In genomic region chr4:110122201-110122600, GRCh38 we compare ENCODE assay signal across 24 cellular contexts.
"Had no signal": no experiment of that assay in that cellular context is flagged by ENCODE, and none has a peak within 500 bp of the region (broad histone marks: within the 10 kb centered on the region; RNA-seq: fewer than 3 reads in every experiment).

No MANE protein-coding gene starts in this region.

- H3K4me3 Mint-ChIP-seq: naive thymus-derived CD4-positive, alpha-beta T cell; nephron progenitor cell; stimulated activated memory B cell treated with anti-CD40 and anti-IgM and Interleukin-4, amounts not matched to agents 10 μg/mL and 1 μg/mL and 100 μg/mL, for 72 hours; stimulated activated naive CD8-positive, alpha-beta T cell treated with anti-CD3 and anti-CD28 coated beads, Interleukin-15, Interleukin-2, amounts not matched to agents 100 ng/mL and 50 ng/mL, for 24 hours had no signal

- H3K27me3 ChIP-seq: colonic mucosa, gastrocnemius medialis, heart right ventricle, right lobe of liver, spleen, tibial artery, upper lobe of right lung, vagina had no signal

- H3K9me3 ChIP-seq: colonic mucosa, gastrocnemius medialis, heart right ventricle, psoas muscle, right lobe of liver, spleen, tibial artery, upper lobe of right lung, vagina had no signal

- H3K4me1 Mint-ChIP-seq: stimulated activated memory B cell treated with anti-CD40 and anti-IgM and Interleukin-4, amounts not matched to agents 10 μg/mL and 1 μg/mL and 100 μg/mL, for 72 hours had no signal

- H3K36me3 ChIP-seq: colonic mucosa, gastrocnemius medialis, heart right ventricle, right lobe of liver, spleen, tibial artery, upper lobe of right lung, vagina had no signal

- H3K9me3 Mint-ChIP-seq: nephron progenitor cell; stimulated activated naive CD8-positive, alpha-beta T cell treated with anti-CD3 and anti-CD28 coated beads, Interleukin-15, Interleukin-2, amounts not matched to agents 100 ng/mL and 50 ng/mL, for 24 hours had no signal

- H3K4me3 ChIP-seq: colonic mucosa, gastrocnemius medialis, heart right ventricle, psoas muscle, right lobe of liver, spleen, tibial artery, upper lobe of right lung, vagina had no signal

- H3K27me3 Mint-ChIP-seq: naive thymus-derived CD4-positive, alpha-beta T cell; stimulated activated naive CD8-positive, alpha-beta T cell treated with anti-CD3 and anti-CD28 coated beads, Interleukin-15, Interleukin-2, amounts not matched to agents 100 ng/mL and 50 ng/mL, for 24 hours had no signal

- H3K4me1 ChIP-seq: colonic mucosa, gastrocnemius medialis, psoas muscle, right lobe of liver, tibial artery, upper lobe of right lung, vagina had no signal

- H3K36me3 Mint-ChIP-seq: stimulated activated memory B cell treated with anti-CD40 and anti-IgM and Interleukin-4, amounts not matched to agents 10 μg/mL and 1 μg/mL and 100 μg/mL, for 72 hours had no signal

- H3K27ac ChIP-seq: colonic mucosa, gastrocnemius medialis, heart right ventricle, psoas muscle, right lobe of liver, spleen, tibial artery, upper lobe of right lung, vagina had no signal

- DNase-seq: colonic mucosa; dermis blood vessel endothelial cell; effector CD8-positive, alpha-beta T cell; gastrocnemius medialis; heart right ventricle; hypothalamus; islet precursor cell; mammary epithelial cell; naive thymus-derived CD4-positive, alpha-beta T cell; nephron progenitor cell; psoas muscle; retina; right lobe of liver; spleen; stimulated activated CD4-positive, alpha-beta T cell treated with anti-CD3 and anti-CD28 coated beads, Interleukin-15, amount 100 ng/mL, for 24 hours; stimulated activated CD4-positive, alpha-beta T cell treated with anti-CD3 and anti-CD28 coated beads, Interleukin-1b, Interleukin-23, amount 100 ng/mL, for 48 hours; stimulated activated CD4-positive, alpha-beta T cell treated with anti-CD3 and anti-CD28 coated beads, Interleukin-4, amount 100 ng/mL, for 24 hours; tibial artery; upper lobe of right lung had no signal

- ATAC-seq: esophagus mucosa; gastrocnemius medialis; heart right ventricle; left lobe of liver; naive thymus-derived CD4-positive, alpha-beta T cell; psoas muscle; right lobe of liver; stimulated activated memory B cell treated with anti-CD40 and anti-IgM and Interleukin-4, amounts not matched to agents 10 μg/mL and 1 μg/mL and 100 μg/mL, for 72 hours; upper lobe of right lung had no signal
